ENCODE assay signal across 16 cellular contexts in genomic region chr6:3261518-3261820, GRCh38. TPM values are rescaled to one million over a fixed set of nuclear protein-coding genes. Genes with fewer than 3 reads are reported as not detected.
DNase-seq lines count a peak whose midpoint lies in the region; ATAC-seq and TF ChIP-seq lines count a peak whose summit lies in the region.
"Had no signal": no experiment of that assay in that cellular context is flagged by ENCODE, and none has a peak within 500 bp of the region (broad histone marks: within the 10 kb centered on the region; RNA-seq: fewer than 3 reads in every experiment).

No MANE protein-coding gene starts in this region.

- H3K4me3 ChIP-seq in PC-3 (ENCODE audit: low read length) (no peak overlapping the region), gastrocnemius medialis (no peak overlapping the region)
- H3K4me3 ChIP-seq: mucosa of descending colon, right atrium auricular region had no signal

- ATAC-seq in activated T-cell treated with anti-CD3 and anti-CD28 coated beads, Interleukin-2, amount 50 U/mL, for 72 hours (replicated peaks in 1 of 2) = no peak
- ATAC-seq in PC-3 (no peak), gastrocnemius medialis (no peak)
- ATAC-seq: esophagus mucosa, mucosa of descending colon had no signal

- peaks cover 13% of the 10 kb centered on the region for H3K27me3 Mint-ChIP-seq in activated T-cell treated with anti-CD3 and anti-CD28 coated beads, Interleukin-2, amount 50 U/mL, for 72 hours (ENCODE audit: low read depth)
- H3K27me3 Mint-ChIP-seq in chondrocyte (ENCODE audit: low read depth) = no peaks in the 10 kb centered on the region

- no peak overlapping the region for H3K27ac Mint-ChIP-seq in activated T-cell treated with anti-CD3 and anti-CD28 coated beads, Interleukin-2, amount 50 U/mL, for 72 hours
- no peak overlapping the region for H3K27ac Mint-ChIP-seq in chondrocyte (ENCODE audit: unreplicated experiment)

- POLR2A ChIA-PET in PC-3 (lab: Charles Lee; ENCODE audit: unreplicated experiment) = no interaction called here

- H3K27me3 ChIP-seq in PC-3 (ENCODE audit: low read length) = no peaks in the 10 kb centered on the region
- no peaks in the 10 kb centered on the region for H3K27me3 ChIP-seq in gastrocnemius medialis
- H3K27me3 ChIP-seq: right atrium auricular region, tibial artery had no signal

- no peak for TF ChIP-seq POLR2A in gastrocnemius medialis (IDR thresholded peaks at IDR 0.05)

- H3K4me3 Mint-ChIP-seq in activated T-cell treated with anti-CD3 and anti-CD28 coated beads, Interleukin-2, amount 50 U/mL, for 72 hours = peak overlapping the region; percentile 93 to 95
- H3K4me3 Mint-ChIP-seq in chondrocyte (ENCODE audit: unreplicated experiment) = peak overlapping the region; percentile 35

- H3F3A ChIP-seq in PC-3 (ENCODE audit: low read length, unreplicated experiment) = no peaks in the 10 kb centered on the region

- no TSS peak for BruUV-seq in PC-3 (replicated peaks; lab: Mats Ljungman, UMichigan)

- peaks cover 75% of the 10 kb centered on the region for H3K79me2 ChIP-seq in PC-3 (ENCODE audit: low read length)

- no peak for DNase-seq in activated T-cell treated with anti-CD3 and anti-CD28 coated beads, Interleukin-2, amount 50 U/mL, for 72 hours
- DNase-seq in activated T-cell treated with anti-CD3 and anti-CD28 coated beads, Interleukin-2, amount 50 U/mL, for 48 hours = no peak
- DNase-seq in PC-3 (no peak), chondrocyte (ENCODE audit: low spot score) (no peak), gastrocnemius medialis (peak in 1 of 2 donors; percentile 28), GM19238 (ENCODE audit: insufficient read length, low spot score) (no peak), hepatic stellate cell (ENCODE audit: low spot score) (no peak), medulla oblongata (ENCODE audit: extremely low spot score) (no peak)
- DNase-seq: NCI-H1694; NCI-H446 treated with DMSO at 0.1 percent for 48 hours; stimulated activated CD4-positive, alpha-beta T cell treated with anti-CD3 and anti-CD28 coated beads, Interleukin-2, amount 100 ng/mL, for 24 hours; tibial artery had no signal

- H3K9me3 ChIP-seq in PC-3 (ENCODE audit: low read length) (no peaks in the 10 kb centered on the region), gastrocnemius medialis (no peaks in the 10 kb centered on the region)
- H3K9me3 ChIP-seq: mucosa of descending colon, right atrium auricular region, tibial artery had no signal

- H2AFZ ChIP-seq in PC-3 (ENCODE audit: low read length) = no peak overlapping the region

- H3K36me3 Mint-ChIP-seq in activated T-cell treated with anti-CD3 and anti-CD28 coated beads, Interleukin-2, amount 50 U/mL, for 72 hours (ENCODE audit: insufficient read depth in 2 of 2) = peaks cover 5 to 9% of the 10 kb centered on the region in 2 donors
- H3K36me3 Mint-ChIP-seq in chondrocyte (ENCODE audit: low read depth) = peaks cover 1% of the 10 kb centered on the region

- peaks cover 13% of the 10 kb centered on the region for H3K36me3 ChIP-seq in PC-3 (ENCODE audit: low read depth, low read length)
- H3K36me3 ChIP-seq in gastrocnemius medialis = peaks cover 0 to 7% of the 10 kb centered on the region in 2 donors

- H3K4me1 ChIP-seq in PC-3 (ENCODE audit: insufficient read depth, low read length) = peaks cover 14% of the 10 kb centered on the region
- peaks cover 33 to 41% of the 10 kb centered on the region in 2 donors for H3K4me1 ChIP-seq in gastrocnemius medialis

- CTCF ChIA-PET in PC-3 (lab: Charles Lee) = no interaction called here

- peak overlapping the region; percentile 93 for H3K4me2 ChIP-seq in PC-3 (ENCODE audit: low read length)

- H3K27ac ChIP-seq in PC-3 (ENCODE audit: low read length) (no peak overlapping the region), gastrocnemius medialis (peak overlapping the region; percentile 45 to 70 (median 68))
- H3K27ac ChIP-seq: right atrium auricular region, tibial artery, VCaP had no signal

- TF ChIP-seq CTCF in PC-3 (conservative IDR thresholded peaks at IDR 0.05; ENCODE audit: low read depth, low read length) = no peak
- no peak for TF ChIP-seq CTCF in chondrocyte (IDR thresholded peaks at IDR 0.05)
- no peak for TF ChIP-seq CTCF in gastrocnemius medialis (IDR thresholded peaks at IDR 0.05 in 4 of 5, conservative IDR thresholded peaks at IDR 0.05 in 1 of 5)

- H4K20me1 ChIP-seq in PC-3 (ENCODE audit: low read length) = peaks cover 24% of the 10 kb centered on the region; the same call in 1 of the 2 replicates

- peaks cover 40% of the 10 kb centered on the region for H3K4me1 Mint-ChIP-seq in activated T-cell treated with anti-CD3 and anti-CD28 coated beads, Interleukin-2, amount 50 U/mL, for 72 hours (ENCODE audit: low read depth)
- peaks cover 40% of the 10 kb centered on the region for H3K4me1 Mint-ChIP-seq in chondrocyte (ENCODE audit: low read depth)

- no peak overlapping the region for H3K9ac ChIP-seq in PC-3 (ENCODE audit: low read length)

- in situ Hi-C loops in gastrocnemius medialis (cut with MboI; ENCODE audit: low sequenced_read_pairs in 4 of 4) = loop anchor here in 2 of 4 donors (25.0 kb wide), 2 partner anchors 274 to 751 kb away; partner anchors contain the start of gene NQO2 (in 1 of the 2)

- no peaks in the 10 kb centered on the region for H3K9me3 Mint-ChIP-seq in activated T-cell treated with anti-CD3 and anti-CD28 coated beads, Interleukin-2, amount 50 U/mL, for 72 hours
- H3K9me3 Mint-ChIP-seq in chondrocyte (ENCODE audit: low read depth) = no peaks in the 10 kb centered on the region

- no peaks in the 10 kb centered on the region for H3K9me2 ChIP-seq in PC-3 (replicated peaks; ENCODE audit: low read length)

- intact Hi-C loops in PC-3 (cut with micrococcal nuclease) (no loop called here), gastrocnemius medialis (cut with DNase I; ENCODE audit: low total_unique reads) (no loop called here)

RNA-seq across cellular contexts. Expression of gene PSMG4, which starts 2.7 kb away (rescaled TPM):
- 10 to 100 TPM; 21.8 to 29.1 TPM for total RNA-seq in activated T-cell treated with anti-CD3 and anti-CD28 coated beads, Interleukin-2, amount 50 U/mL, for 72 hours
- 51.9 and 63.3 TPM in 2 replicates for total RNA-seq in PC-3 (2014; rRNA removed)
- total RNA-seq in chondrocyte = 16.2 to 24.7 TPM (median 17.2 TPM) in 3 replicates
- 10 to 100 TPM; 16.4 to 27.6 (median 22.0) TPM for total RNA-seq in gastrocnemius medialis

RNA-seq across cellular contexts. Expression of gene TUBB2B, which starts 34.0 kb away (rescaled TPM):
- total RNA-seq in activated T-cell treated with anti-CD3 and anti-CD28 coated beads, Interleukin-2, amount 50 U/mL, for 72 hours = under 1 TPM in 1 of 2 donors, not detected in 1; 0.35 TPM
- total RNA-seq in PC-3 (2014; rRNA removed) (5.1 and 6.5 TPM in 2 replicates), chondrocyte (109 to 119 TPM (median 117 TPM) in 3 replicates), gastrocnemius medialis (1 to 10 TPM; 1.5 to 3.5 (median 1.9) TPM)

Comparison
In these comparisons a context has a peak if more than half of its experiments do, and no peak if none do; other contexts are left out.
1. RNA of gene TUBB2B, which starts 34.0 kb away (total RNA-seq): 109 to 119 TPM in chondrocyte; 5.1 to 6.5 TPM in PC-3, 1.5 to 3.5 TPM in gastrocnemius medialis and 0.35 TPM in activated T-cell treated with anti-CD3 and anti-CD28 coated beads, Interleukin-2, amount 50 U/mL, for 72 hours; every median in the first group is over 10 times any median in the second.